Comparison of ENCODE assay signal across 15 cellular contexts in genomic region chr11:34341096-34341495, GRCh38. TPM values are rescaled to one million over a fixed set of nuclear protein-coding genes. Genes with fewer than 3 reads are reported as not detected.
DNase-seq lines count a peak whose midpoint lies in the region; ATAC-seq and TF ChIP-seq lines count a peak whose summit lies in the region.
"Had no signal": no experiment of that assay in that cellular context is flagged by ENCODE, and none has a peak within 500 bp of the region (broad histone marks: within the 10 kb centered on the region; RNA-seq: fewer than 3 reads in every experiment).

No MANE protein-coding gene starts in this region.

- no peaks in the 10 kb centered on the region for H3K9me3 Mint-ChIP-seq in activated CD8-positive, alpha-beta memory T cell treated with anti-CD3 and anti-CD28 coated beads, Interleukin-2, amount 10 ng/mL, durations not matched to agents 7 days and 5 days (ENCODE audit: low read depth)
- H3K9me3 Mint-ChIP-seq: IgD-negative memory B cell had no signal

- H3K9ac ChIP-seq in stomach smooth muscle (ENCODE audit: low read length in 2 of 2) = no peak overlapping the region
- H3K9ac ChIP-seq: BLaER1 treated with 17β-estradiol and CSF1 and Interleukin-3, amounts not matched to agents 10 nM and 100 nM; GM23248 had no signal

- H3K27me3 Mint-ChIP-seq in activated CD8-positive, alpha-beta memory T cell treated with anti-CD3 and anti-CD28 coated beads, Interleukin-2, amount 10 ng/mL, durations not matched to agents 7 days and 5 days = peaks cover 11% of the 10 kb centered on the region
- H3K27me3 Mint-ChIP-seq: CD4-positive, CD25-positive, alpha-beta regulatory T cell; IgD-negative memory B cell had no signal

- H3K36me3 ChIP-seq in cardiac muscle cell (no peaks in the 10 kb centered on the region), gastroesophageal sphincter (no peaks in the 10 kb centered on the region), stomach smooth muscle (ENCODE audit: control insufficient read depth in 2 of 2, insufficient read depth in 2 of 2, low read length in 2 of 2) (no peaks in the 10 kb centered on the region)
- H3K36me3 ChIP-seq: BLaER1 treated with 17β-estradiol and CSF1 and Interleukin-3, amounts not matched to agents 10 nM and 100 nM had no signal

- ATAC-seq in Right ventricle myocardium inferior (no peak), gastroesophageal sphincter (no peak), HG02840 (IDR thresholded peaks at IDR 0.05; ENCODE audit: low FRiP score, unreplicated experiment) (no peak)
- no peak for ATAC-seq in activated CD8-positive, alpha-beta memory T cell treated with anti-CD3 and anti-CD28 coated beads, Interleukin-2, amount 10 ng/mL, durations not matched to agents 7 days and 5 days
- ATAC-seq: HCT116 had no signal

- TF ChIP-seq EP300 in gastroesophageal sphincter (IDR thresholded peaks at IDR 0.05) = no peak

- H3K27me3 ChIP-seq in cardiac muscle cell = no peaks in the 10 kb centered on the region
- no peaks in the 10 kb centered on the region for H3K27me3 ChIP-seq in gastroesophageal sphincter
- no peaks in the 10 kb centered on the region for H3K27me3 ChIP-seq in stomach smooth muscle (ENCODE audit: control insufficient read depth in 1 of 2, insufficient read depth in 2 of 2, low read length in 2 of 2)
- H3K27me3 ChIP-seq: BLaER1 treated with 17β-estradiol and CSF1 and Interleukin-3, amounts not matched to agents 10 nM and 100 nM had no signal

- H3K4me3 Mint-ChIP-seq in activated CD8-positive, alpha-beta memory T cell treated with anti-CD3 and anti-CD28 coated beads, Interleukin-2, amount 10 ng/mL, durations not matched to agents 7 days and 5 days = no peak overlapping the region
- H3K4me3 Mint-ChIP-seq: CD4-positive, CD25-positive, alpha-beta regulatory T cell; IgD-negative memory B cell had no signal

- H3K27ac ChIP-seq in cardiac muscle cell (peak overlapping the region; percentile 75), gastroesophageal sphincter (peak overlapping the region; percentile 12 to 81 (median 77)), stomach smooth muscle (ENCODE audit: low read length) (peak overlapping the region; percentile 12)
- H3K27ac ChIP-seq: 22Rv1, GM23248 had no signal

- H3K4me1 Mint-ChIP-seq in activated CD8-positive, alpha-beta memory T cell treated with anti-CD3 and anti-CD28 coated beads, Interleukin-2, amount 10 ng/mL, durations not matched to agents 7 days and 5 days = peaks cover 31% of the 10 kb centered on the region

- CTCF ChIA-PET in GM10248 (lab: Yijun Ruan, JAX) = interaction anchor here (1.2 to 1.6 kb wide), 3 partner anchors 11 to 167 kb away, joined by 4 to 5 read pairs (median 4); no protein-coding TSS in a partner anchor
- CTCF ChIA-PET in activated CD8-positive, alpha-beta memory T cell treated with anti-CD3 and anti-CD28 coated beads, Interleukin-2, amount 10 ng/mL, durations not matched to agents 7 days and 5 days (lab: Charles Lee) = interaction anchor here (1.6 to 6.0 kb wide), 2 partner anchors 16 to 167 kb away, joined by 11 to 27 read pairs; partner anchors contain the start of gene ABTB2

- TF ChIP-seq CTCF in cardiac muscle cell (IDR thresholded peaks at IDR 0.05; ENCODE audit: low read depth, low read length) (no peak), gastroesophageal sphincter (IDR thresholded peaks at IDR 0.05) (no peak), GM10248 (IDR thresholded peaks at IDR 0.05; ENCODE audit: control extremely low read depth, extremely low read depth, low read depth, missing control alignments) (no peak)

- H3K4me3 ChIP-seq in cardiac muscle cell (no peak overlapping the region), gastroesophageal sphincter (no peak overlapping the region), stomach smooth muscle (ENCODE audit: low read length in 2 of 2) (no peak overlapping the region)
- H3K4me3 ChIP-seq: BLaER1 treated with 17β-estradiol and CSF1 and Interleukin-3, amounts not matched to agents 10 nM and 100 nM; GM23248 had no signal

- intact Hi-C loops in Right ventricle myocardium inferior (cut with DNase I) = no loop called here

- whole genome bisulfite sequencing in gastroesophageal sphincter (ENCODE audit: low coverage in 1 of 2), 2 donors = 94 to 100% methylated on average over 1 to 2 of the region's 3 CpGs

- H3K36me3 Mint-ChIP-seq in activated CD8-positive, alpha-beta memory T cell treated with anti-CD3 and anti-CD28 coated beads, Interleukin-2, amount 10 ng/mL, durations not matched to agents 7 days and 5 days = no peaks in the 10 kb centered on the region
- H3K36me3 Mint-ChIP-seq: CD4-positive, CD25-positive, alpha-beta regulatory T cell; IgD-negative memory B cell had no signal

- no peaks in the 10 kb centered on the region for H3K9me3 ChIP-seq in cardiac muscle cell (ENCODE audit: low read depth)
- H3K9me3 ChIP-seq in gastroesophageal sphincter = no peaks in the 10 kb centered on the region
- no peaks in the 10 kb centered on the region for H3K9me3 ChIP-seq in stomach smooth muscle (ENCODE audit: control insufficient read depth in 2 of 2, low read length in 2 of 2)
- H3K9me3 ChIP-seq: BLaER1 treated with 17β-estradiol and CSF1 and Interleukin-3, amounts not matched to agents 10 nM and 100 nM had no signal

- POLR2A ChIA-PET in GM10248 (lab: Yijun Ruan, JAX) = no interaction called here

- no peak for TF ChIP-seq POLR2A in gastroesophageal sphincter (IDR thresholded peaks at IDR 0.05)

- DNase-seq in cardiac muscle cell (ENCODE audit: low read depth in 1 of 2, low spot score in 1 of 2) = no peak
- no peak for DNase-seq in Right ventricle myocardium inferior (ENCODE audit: missing footprints)
- no peak for DNase-seq in GM10248 (ENCODE audit: extremely low spot score)
- DNase-seq in GF-D8 (lab: John Stamatoyannopoulos, UW) = no peak
- no peak for DNase-seq in activated CD8-positive, alpha-beta memory T cell treated with anti-CD3 and anti-CD28 coated beads, Interleukin-2, amount 10 ng/mL, durations not matched to agents 7 days and 5 days
- DNase-seq: CD4-positive, CD25-positive, alpha-beta regulatory T cell; DMS53 had no signal

- H3K4me1 ChIP-seq in cardiac muscle cell (ENCODE audit: low read depth) (peaks cover 31% of the 10 kb centered on the region), gastroesophageal sphincter (peaks cover 0 to 44% (median 14%) of the 10 kb centered on the region in 3 donors), stomach smooth muscle (ENCODE audit: control insufficient read depth, insufficient read depth, low read length) (peaks cover 35% of the 10 kb centered on the region)

- H3K27ac Mint-ChIP-seq in activated CD8-positive, alpha-beta memory T cell treated with anti-CD3 and anti-CD28 coated beads, Interleukin-2, amount 10 ng/mL, durations not matched to agents 7 days and 5 days = no peak overlapping the region
- H3K27ac Mint-ChIP-seq: CD4-positive, CD25-positive, alpha-beta regulatory T cell had no signal

RNA-seq across cellular contexts. Expression of gene ABTB2, which starts 16.7 kb away (rescaled TPM):
- total RNA-seq in cardiac muscle cell = 32.7 and 61.3 TPM in 2 replicates
- 29.0 and 55.4 TPM in 2 replicates for polyA plus RNA-seq in cardiac muscle cell
- 14.3 TPM for total RNA-seq in Right ventricle myocardium inferior
- 10 to 100 TPM in 1 of 4 donors, 1 to 10 TPM in 3; 4.1 to 11.0 (median 7.5) TPM for total RNA-seq in gastroesophageal sphincter
- total RNA-seq in activated CD8-positive, alpha-beta memory T cell treated with anti-CD3 and anti-CD28 coated beads, Interleukin-2, amount 10 ng/mL, durations not matched to agents 7 days and 5 days = 10 to 100 TPM in 1 of 2 experiments, 1 to 10 TPM in 1; 3.8 to 16.8 TPM

Comparison
In these comparisons a context has a peak if more than half of its experiments do, and no peak if none do; other contexts are left out.
1. H3K27ac ChIP-seq: peak in every context shown above with its lines; median percentile 77 in gastroesophageal sphincter; 75 in cardiac muscle cell; 12 in stomach smooth muscle.